30 cellular contexts compared by ENCODE assay signal in the genomic region with DNA sequence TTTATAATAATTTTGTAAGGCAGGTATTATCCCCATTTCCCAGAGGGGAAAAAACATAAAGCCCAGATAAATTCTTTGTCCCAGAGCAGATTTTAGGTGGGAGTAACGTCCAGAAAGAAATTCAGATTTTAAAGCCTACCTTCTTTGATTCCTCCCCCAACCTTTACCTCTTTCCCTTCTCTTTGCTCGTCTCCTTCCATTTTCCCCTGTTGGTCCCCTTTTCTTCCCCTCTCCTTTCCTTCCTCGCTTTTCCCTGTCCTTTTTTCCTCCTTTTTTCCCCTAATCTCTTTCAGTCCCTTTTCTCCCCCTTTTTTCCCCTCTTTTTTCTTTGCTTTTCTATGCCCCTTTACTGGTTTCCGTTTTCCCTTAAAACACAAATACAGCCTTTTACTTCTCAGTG. TPM values are rescaled to one million over a fixed set of nuclear protein-coding genes. Genes with fewer than 3 reads are reported as not detected.
"Had no signal": no experiment of that assay in that cellular context is flagged by ENCODE, and none has a peak within 500 bp of the region (broad histone marks: within the 10 kb centered on the region; RNA-seq: fewer than 3 reads in every experiment).

No MANE protein-coding gene starts in this region.

- ATAC-seq: effector memory CD8-positive, alpha-beta T cell; esophagus mucosa; gastrocnemius medialis; heart left ventricle; left colon; left lobe of liver; lower lobe of right lung; mucosa of descending colon had no signal

- H3K79me2 ChIP-seq: hepatocyte had no signal

- H3K4me2 ChIP-seq: hepatocyte had no signal

- FAIRE-seq: endometrium, kidney had no signal

- H3K9me3 Mint-ChIP-seq: dendritic cell treated with granulocyte-macrophage colony-stimulating factor and Interleukin-4, amounts not matched to agents 40 ng/mL and 50 ng/mL, for 4 days; endodermal cell; mesothelial cell of epicardium had no signal

- DNase-seq: colonic mucosa; cortex of kidney; effector CD8-positive, alpha-beta T cell; effector memory CD8-positive, alpha-beta T cell; endodermal cell; erythroblast; esophagus squamous epithelium; foreskin fibroblast; foreskin melanocyte; gastrocnemius medialis; glutamatergic neuron; heart left ventricle; hypothalamus; immature natural killer cell; islet precursor cell; kidney; kidney glomerular epithelial cell; left colon; left ventricle myocardium inferior; lower lobe of right lung; mesenchymal stem cell; mucosa of descending colon; naive B cell had no signal

- H3K27me3 Mint-ChIP-seq: dendritic cell treated with granulocyte-macrophage colony-stimulating factor and Interleukin-4, amounts not matched to agents 40 ng/mL and 50 ng/mL, for 4 days had no signal

- H3K27ac ChIP-seq: colonic mucosa, epithelial cell of prostate, esophagus squamous epithelium, gastrocnemius medialis, heart left ventricle, hepatocyte, left ventricle myocardium inferior, lower lobe of right lung had no signal

- H3K4me1 Mint-ChIP-seq: immature natural killer cell, naive B cell had no signal

- H3K36me3 ChIP-seq: colonic mucosa, esophagus squamous epithelium, gastrocnemius medialis, heart left ventricle, left ventricle myocardium inferior, lower lobe of right lung had no signal

- H3K4me1 ChIP-seq: lower lobe of right lung had no signal

- H3K9me3 ChIP-seq: colonic mucosa, esophagus squamous epithelium, gastrocnemius medialis, heart left ventricle, left ventricle myocardium inferior, lower lobe of right lung, mucosa of descending colon had no signal

- H2AFZ ChIP-seq: hepatocyte had no signal

- H3K27me3 ChIP-seq: colonic mucosa, esophagus squamous epithelium, gastrocnemius medialis, heart left ventricle, hepatocyte had no signal

- H3K4me3 ChIP-seq: colonic mucosa, esophagus squamous epithelium, gastrocnemius medialis, heart left ventricle, hepatocyte, left ventricle myocardium inferior, lower lobe of right lung, mucosa of descending colon had no signal

- H3K36me3 Mint-ChIP-seq: immature natural killer cell, mesothelial cell of epicardium, naive B cell had no signal

- H3K27ac Mint-ChIP-seq: dendritic cell treated with granulocyte-macrophage colony-stimulating factor and Interleukin-4, amounts not matched to agents 40 ng/mL and 50 ng/mL, for 4 days; effector memory CD8-positive, alpha-beta T cell; endodermal cell; immature natural killer cell; mesothelial cell of epicardium; naive B cell had no signal

- H3K4me3 Mint-ChIP-seq: dendritic cell treated with granulocyte-macrophage colony-stimulating factor and Interleukin-4, amounts not matched to agents 40 ng/mL and 50 ng/mL, for 4 days; effector memory CD8-positive, alpha-beta T cell; endodermal cell; immature natural killer cell; mesothelial cell of epicardium; naive B cell had no signal

RNA-seq across cellular contexts. Expression of a gene that starts 11.0 kb away (rescaled TPM):
- polyA plus RNA-seq: immature natural killer cell had no signal
